8 cellular contexts compared by ENCODE assay signal in genomic region chr6:118810420-118811027, GRCh38.
A peak's percentile ranks its signal among the peaks of the same experiment; 100 is the strongest.
DNase-seq lines count a peak whose midpoint lies in the region; ATAC-seq and TF ChIP-seq lines count a peak whose summit lies in the region.

No MANE protein-coding gene starts in this region.

- H3K9me3 Mint-ChIP-seq in CD8-positive, alpha-beta T cell: peaks cover 14% of the 10 kb centered on the region

- no peak overlapping the region for H3K9ac ChIP-seq in Karpas-422 (ENCODE audit: low read length)

- H3K4me3 Mint-ChIP-seq in CD8-positive, alpha-beta T cell: peak overlapping the region; percentile 55

- H3K4me2 ChIP-seq in Karpas-422 (ENCODE audit: low read depth, low read length, poor library complexity, severe bottlenecking): no peak overlapping the region

- H4K20me1 ChIP-seq in Karpas-422 (ENCODE audit: insufficient read depth, low read depth, low read length): no peaks in the 10 kb centered on the region

- POLR2A ChIA-PET in CD8-positive, alpha-beta T cell (lab: Charles Lee): interaction anchor here (4.9 kb wide), 1 partner anchor 84 kb away, joined by 32 read pairs; the partner anchor contains the start of gene ASF1A

- H3K9me3 ChIP-seq in CD8-positive, alpha-beta T cell (ENCODE audit: low read length): no peaks in the 10 kb centered on the region
- H3K9me3 ChIP-seq in Karpas-422 (ENCODE audit: low read length): no peaks in the 10 kb centered on the region

- H3K27me3 ChIP-seq in CD8-positive, alpha-beta T cell (ENCODE audit: insufficient read depth, low read length): no peaks in the 10 kb centered on the region
- no peaks in the 10 kb centered on the region for H3K27me3 ChIP-seq in Karpas-422 (ENCODE audit: low read length)

- H3K36me3 ChIP-seq in CD8-positive, alpha-beta T cell (ENCODE audit: insufficient read depth, low read length): no peaks in the 10 kb centered on the region
- peaks cover 14% of the 10 kb centered on the region for H3K36me3 ChIP-seq in Karpas-422 (ENCODE audit: insufficient read depth, low read length)

- peaks cover 26% of the 10 kb centered on the region for H3K36me3 Mint-ChIP-seq in CD8-positive, alpha-beta T cell

- H3K27me3 Mint-ChIP-seq in CD8-positive, alpha-beta T cell (ENCODE audit: low read depth): no peaks in the 10 kb centered on the region

- CTCF ChIA-PET in CD8-positive, alpha-beta T cell (lab: Charles Lee): interaction anchor here (1.2 to 2.3 kb wide), 3 partner anchors 9 to 86 kb away, joined by 3 to 19 read pairs (median 3); no protein-coding TSS in a partner anchor

- no peak for TF ChIP-seq CTCF in CD8-positive, alpha-beta T cell (IDR thresholded peaks at IDR 0.05)

- H3K27ac Mint-ChIP-seq in CD8-positive, alpha-beta T cell: peak overlapping the region; percentile 87

- peak; percentile 95 for ATAC-seq in CD8-positive, alpha-beta T cell
- ATAC-seq in GM21526 (IDR thresholded peaks at IDR 0.05; ENCODE audit: low FRiP score, unreplicated experiment): peak; percentile 90

- DNase-seq in CD8-positive, alpha-beta T cell: peak; percentile 28 to 87 (median 62)
- DNase-seq in Karpas-422 (peak; percentile 51), activated T-cell treated with anti-CD3 and anti-CD28 coated beads for 48 hours (ENCODE audit: low read depth) (peak; percentile 27), NCI-H2227 treated with DMSO at 0.1 percent for 48 hours (lab: John Stamatoyannopoulos, UW) (no peak), NCI-H446 treated with DMSO at 0.1 percent for 48 hours (lab: John Stamatoyannopoulos, UW) (no peak), H4 (ENCODE audit: low spot score) (no peak)
- DNase-seq in stimulated activated CD4-positive, alpha-beta T cell treated with anti-CD3 and anti-CD28 coated beads, Interleukin-4, amount 100 ng/mL, for 1 hour: peak; percentile 44

- intact Hi-C loops in CD8-positive, alpha-beta T cell (cut with DNase I, micrococcal nuclease): loop anchor here (1.0 to 10.0 kb wide), 5 partner anchors 10 to 264 kb away; partner anchors contain the start of gene FAM184A (in 1 of the 2)

- no peak overlapping the region for H3K4me3 ChIP-seq in CD8-positive, alpha-beta T cell (ENCODE audit: low read depth, low read length)
- H3K4me3 ChIP-seq in Karpas-422 (ENCODE audit: low read length): no peak overlapping the region

- peak overlapping the region; percentile 42 for H3K27ac ChIP-seq in CD8-positive, alpha-beta T cell (ENCODE audit: low read depth, low read length)
- H3K27ac ChIP-seq in Karpas-422 (ENCODE audit: low read length): peak overlapping the region; percentile 79

- no peaks in the 10 kb centered on the region for H3K9me2 ChIP-seq in Karpas-422 (replicated peaks; ENCODE audit: insufficient read depth, low read length)

- H3K79me2 ChIP-seq in Karpas-422 (ENCODE audit: low read length): no peaks in the 10 kb centered on the region

- H2AFZ ChIP-seq in Karpas-422 (ENCODE audit: low read length): no peak overlapping the region

- peaks cover 55% of the 10 kb centered on the region for H3K4me1 Mint-ChIP-seq in CD8-positive, alpha-beta T cell (ENCODE audit: low read depth)

- H3K4me1 ChIP-seq in CD8-positive, alpha-beta T cell (ENCODE audit: insufficient read depth, low read length): peaks cover 28% of the 10 kb centered on the region
- H3K4me1 ChIP-seq in Karpas-422 (ENCODE audit: low read length): peaks cover 35% of the 10 kb centered on the region

Comparison
In these comparisons a context has a peak if more than half of its experiments do, and no peak if none do; other contexts are left out.
1. DNase-seq: peak in CD8-positive, alpha-beta T cell (7 of 7), Karpas-422 (single experiment), activated T-cell treated with anti-CD3 and anti-CD28 coated beads for 48 hours (single experiment) and stimulated activated CD4-positive, alpha-beta T cell treated with anti-CD3 and anti-CD28 coated beads, Interleukin-4, amount 100 ng/mL, for 1 hour (single experiment); none in NCI-H2227 treated with DMSO at 0.1 percent for 48 hours (single experiment), NCI-H446 treated with DMSO at 0.1 percent for 48 hours (single experiment) and H4 (single experiment).